9 cellular contexts compared by ENCODE assay signal in the genomic region with DNA sequence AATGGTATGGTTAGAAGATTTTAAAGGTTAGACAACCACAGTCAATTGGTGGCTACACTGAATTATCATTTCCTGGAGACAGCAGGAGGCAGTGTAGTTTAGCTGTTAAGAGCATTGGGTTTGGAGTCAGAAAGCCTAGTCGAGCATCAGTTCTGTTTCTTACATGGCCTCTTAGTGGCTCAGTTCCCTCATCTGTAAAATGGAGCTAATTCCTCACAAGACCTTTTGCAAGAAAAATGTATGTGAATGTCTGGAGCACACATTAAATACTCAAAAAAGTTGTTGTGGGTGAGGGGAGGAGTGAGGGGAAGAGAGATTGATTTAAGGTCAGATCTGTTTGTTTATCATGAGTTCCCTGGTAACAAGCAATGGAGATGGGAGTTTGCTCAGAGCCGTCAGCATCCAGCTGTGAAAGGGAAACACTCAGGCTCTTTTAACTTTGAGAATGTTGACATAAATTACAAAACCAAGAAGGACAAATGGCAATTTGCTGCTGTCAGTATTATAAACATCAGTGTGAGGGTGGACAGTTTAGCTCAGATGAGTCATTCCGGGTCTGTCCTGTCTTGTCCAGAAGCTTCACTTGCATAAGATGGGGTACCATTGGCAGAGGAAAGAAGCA.
DNase-seq lines count a peak whose midpoint lies in the region; ATAC-seq and TF ChIP-seq lines count a peak whose summit lies in the region.
"Had no signal": no experiment of that assay in that cellular context is flagged by ENCODE, and none has a peak within 500 bp of the region (broad histone marks: within the 10 kb centered on the region; RNA-seq: fewer than 3 reads in every experiment).

No MANE protein-coding gene starts in this region.

- DNase-seq in HT1080 (ENCODE audit: low read depth) (peak; percentile 34), WTC11 (ENCODE audit: low spot score) (no peak), kidney epithelial cell (ENCODE audit: low read depth) (no peak), DMS79 treated with DMSO at 0.1 percent for 48 hours (lab: John Stamatoyannopoulos, UW) (no peak), NCI-H187 (lab: John Stamatoyannopoulos, UW) (no peak), NCI-H2171 (lab: John Stamatoyannopoulos, UW) (no peak)
- DNase-seq in activated CD4-positive, CD25-positive, alpha-beta regulatory T cell (lab: John Stamatoyannopoulos, UW) = no peak

- no peaks in the 10 kb centered on the region for H3K27me3 ChIP-seq in ACC112 (ENCODE audit: insufficient read depth, low read length)
- H3K27me3 ChIP-seq in kidney epithelial cell (ENCODE audit: control insufficient read depth, insufficient read depth, low read length) = no peaks in the 10 kb centered on the region

- H3K4me1 ChIP-seq in ACC112 (ENCODE audit: control insufficient read depth, insufficient read depth, low read length, unreplicated experiment) = peaks cover 53% of the 10 kb centered on the region

- H3K9me3 Mint-ChIP-seq in WTC11 = no peaks in the 10 kb centered on the region

- no peak for TF ChIP-seq CTCF in WTC11 (IDR thresholded peaks at IDR 0.05)
- peak; percentile 6 for TF ChIP-seq CTCF in kidney epithelial cell (IDR thresholded peaks at IDR 0.05; ENCODE audit: insufficient read depth, low read length, poor library complexity, severe bottlenecking)

- H3K36me3 ChIP-seq in ACC112 (ENCODE audit: insufficient read depth, low read length) (no peaks in the 10 kb centered on the region), kidney epithelial cell (ENCODE audit: control insufficient read depth, insufficient read depth, low read length) (no peaks in the 10 kb centered on the region)

- CTCF ChIA-PET in WTC11 (lab: Charles Lee) = interaction anchor here (1.1 kb wide), 1 partner anchor 69 kb away, joined by 3 read pairs; no protein-coding TSS in a partner anchor

- POLR2A ChIA-PET in WTC11 (lab: Charles Lee) = no interaction called here

- peaks cover 23% of the 10 kb centered on the region for H3K4me1 Mint-ChIP-seq in WTC11

- no peak overlapping the region for H3K27ac Mint-ChIP-seq in WTC11
- H3K27ac Mint-ChIP-seq: activated naive CD8-positive, alpha-beta T cell had no signal

- peak overlapping the region; percentile 80 for H3K27ac ChIP-seq in ACC112 (ENCODE audit: low read depth, low read length)

- no peaks in the 10 kb centered on the region for H3K27me3 Mint-ChIP-seq in WTC11 (ENCODE audit: low read depth)
- H3K27me3 Mint-ChIP-seq: activated naive CD8-positive, alpha-beta T cell had no signal

- H3K79me2 ChIP-seq in ACC112 (ENCODE audit: control insufficient read depth, insufficient read depth, low read length, unreplicated experiment) = no peaks in the 10 kb centered on the region

- peak overlapping the region; percentile 27 for H2AFZ ChIP-seq in ACC112 (ENCODE audit: low read length, unreplicated experiment)

- H3K4me3 ChIP-seq in ACC112 (ENCODE audit: low read depth, low read length) (peak overlapping the region; percentile 2; the same call in 1 of the 2 replicates), kidney epithelial cell (ENCODE audit: low read depth, low read length) (no peak overlapping the region)

- H3K4me3 Mint-ChIP-seq in WTC11 = no peak overlapping the region
- H3K4me3 Mint-ChIP-seq: activated naive CD8-positive, alpha-beta T cell had no signal

- ATAC-seq in WTC11 = peak; percentile 56

- no peaks in the 10 kb centered on the region for H3K36me3 Mint-ChIP-seq in WTC11

TF ChIP-seq in WTC11, 78 proteins besides CTCF, POLR2A, EP300 and RAD21:
- no peak for TF ChIP-seq ZNF671 (CRISPR knock-in tag; IDR thresholded peaks at IDR 0.05)
- TF ChIP-seq ZNF317 (CRISPR knock-in tag; IDR thresholded peaks at IDR 0.05; ENCODE audit: borderline replicate concordance, low read depth) = no peak
- no peak for TF ChIP-seq SMAD3 (CRISPR knock-in tag; IDR thresholded peaks at IDR 0.05; ENCODE audit: borderline replicate concordance)
- no peak for TF ChIP-seq ZBTB21 (CRISPR knock-in tag; IDR thresholded peaks at IDR 0.05; ENCODE audit: borderline replicate concordance)
- TF ChIP-seq NR2C2 (CRISPR knock-in tag; IDR thresholded peaks at IDR 0.05) = no peak
- no peak for TF ChIP-seq TCF7 (CRISPR knock-in tag; IDR thresholded peaks at IDR 0.05; ENCODE audit: low read depth)
- TF ChIP-seq SMAD4 (CRISPR knock-in tag; IDR thresholded peaks at IDR 0.05) = no peak
- TF ChIP-seq NFE2L1 (CRISPR knock-in tag; IDR thresholded peaks at IDR 0.05) = no peak
- TF ChIP-seq ZNF138 (CRISPR knock-in tag; conservative IDR thresholded peaks at IDR 0.05) = no peak
